Comparison of ENCODE assay signal across 21 cellular contexts in the genomic region with DNA sequence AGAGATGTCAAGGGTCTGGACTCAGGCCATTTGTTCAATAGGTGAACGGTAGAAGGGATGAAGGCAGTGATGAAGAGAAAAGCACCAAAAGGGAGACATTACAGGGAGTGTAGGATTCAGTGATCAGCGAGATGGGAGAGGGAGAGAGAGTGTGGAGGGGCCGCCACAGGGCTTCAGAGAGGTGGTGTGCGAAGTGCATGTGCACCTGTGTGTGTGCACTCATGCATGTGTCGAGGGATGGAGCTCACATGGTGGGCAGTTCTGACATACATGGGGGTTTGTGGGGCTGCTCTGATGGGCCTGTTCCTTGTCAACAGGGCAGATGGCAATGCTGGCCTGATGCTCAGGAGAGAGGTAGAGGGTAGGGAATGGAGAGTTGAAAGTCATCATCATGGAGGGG. TPM values are rescaled to one million over a fixed set of nuclear protein-coding genes. Genes with fewer than 3 reads are reported as not detected.
DNase-seq lines count a peak whose midpoint lies in the region; ATAC-seq lines count a peak whose summit lies in the region.
"Had no signal": no experiment of that assay in that cellular context is flagged by ENCODE, and none has a peak within 500 bp of the region (broad histone marks: within the 10 kb centered on the region; RNA-seq: fewer than 3 reads in every experiment).

No MANE protein-coding gene starts in this region.

- H3K27ac Mint-ChIP-seq in activated naive CD8-positive, alpha-beta T cell treated with anti-CD3 and anti-CD28 coated beads, Interleukin-2, amount 10 ng/mL, durations not matched to agents 7 days and 5 days: peak overlapping the region; percentile 24
- H3K27ac Mint-ChIP-seq in activated naive CD8-positive, alpha-beta T cell treated with anti-CD3 and anti-CD28 coated beads for 36 hours: no peak overlapping the region
- H3K27ac Mint-ChIP-seq in T-helper 17 cell (peak overlapping the region; percentile 65), immature natural killer cell (no peak overlapping the region)
- peak overlapping the region; percentile 15 for H3K27ac Mint-ChIP-seq in stimulated activated memory B cell treated with anti-CD40 and anti-IgM and Interleukin-4, amounts not matched to agents 10 μg/mL and 1 μg/mL and 100 μg/mL, for 72 hours

- intact Hi-C loops in sciatic nerve (cut with DNase I): loop anchor here (5.0 kb wide), 1 partner anchor 95 kb away; no protein-coding TSS in a partner anchor

- no peaks in the 10 kb centered on the region for H3K9me3 Mint-ChIP-seq in activated naive CD8-positive, alpha-beta T cell treated with anti-CD3 and anti-CD28 coated beads, Interleukin-2, amount 10 ng/mL, durations not matched to agents 7 days and 5 days
- H3K9me3 Mint-ChIP-seq in activated naive CD8-positive, alpha-beta T cell treated with anti-CD3 and anti-CD28 coated beads for 36 hours: no peaks in the 10 kb centered on the region
- no peaks in the 10 kb centered on the region for H3K9me3 Mint-ChIP-seq in immature natural killer cell
- H3K9me3 Mint-ChIP-seq in stimulated activated memory B cell treated with anti-CD40 and anti-IgM and Interleukin-4, amounts not matched to agents 10 μg/mL and 1 μg/mL and 100 μg/mL, for 72 hours: no peaks in the 10 kb centered on the region

- POLR2A ChIA-PET in activated naive CD8-positive, alpha-beta T cell treated with anti-CD3 and anti-CD28 coated beads, Interleukin-2, amount 10 ng/mL, durations not matched to agents 7 days and 5 days (lab: Charles Lee): interaction anchor here (2.3 kb wide), 1 partner anchor 56 kb away, joined by 5 read pairs; no protein-coding TSS in a partner anchor

- no peak for DNase-seq in activated naive CD8-positive, alpha-beta T cell treated with anti-CD3 and anti-CD28 coated beads, Interleukin-2, amount 10 ng/mL, durations not matched to agents 7 days and 5 days
- no peak for DNase-seq in activated naive CD8-positive, alpha-beta T cell treated with anti-CD3 and anti-CD28 coated beads for 36 hours
- no peak for DNase-seq in T-helper 17 cell
- DNase-seq in immature natural killer cell: no peak
- DNase-seq in sciatic nerve (ENCODE audit: low spot score): no peak
- DNase-seq: ACHN, Calu3, GF-D8, IMR-90, Karpas-422, NCI-H1417 treated with DMSO at 0.1 percent for 48 hours, NCI-H187 treated with DMSO at 0.1 percent for 48 hours, NCI-H226, NCI-H524, NCI-H82, PC-3 had no signal

- peaks cover 27% of the 10 kb centered on the region for H3K4me1 Mint-ChIP-seq in activated naive CD8-positive, alpha-beta T cell treated with anti-CD3 and anti-CD28 coated beads, Interleukin-2, amount 10 ng/mL, durations not matched to agents 7 days and 5 days
- peaks cover 27% of the 10 kb centered on the region for H3K4me1 Mint-ChIP-seq in activated naive CD8-positive, alpha-beta T cell treated with anti-CD3 and anti-CD28 coated beads for 36 hours
- H3K4me1 Mint-ChIP-seq in T-helper 17 cell: peaks cover 38% of the 10 kb centered on the region
- peaks cover 24 to 30% of the 10 kb centered on the region in 2 donors for H3K4me1 Mint-ChIP-seq in immature natural killer cell
- H3K4me1 Mint-ChIP-seq in stimulated activated memory B cell treated with anti-CD40 and anti-IgM and Interleukin-4, amounts not matched to agents 10 μg/mL and 1 μg/mL and 100 μg/mL, for 72 hours: peaks cover 30% of the 10 kb centered on the region

- H3K36me3 Mint-ChIP-seq in activated naive CD8-positive, alpha-beta T cell treated with anti-CD3 and anti-CD28 coated beads, Interleukin-2, amount 10 ng/mL, durations not matched to agents 7 days and 5 days: peaks cover 3% of the 10 kb centered on the region
- H3K36me3 Mint-ChIP-seq in activated naive CD8-positive, alpha-beta T cell treated with anti-CD3 and anti-CD28 coated beads for 36 hours: no peaks in the 10 kb centered on the region
- H3K36me3 Mint-ChIP-seq in T-helper 17 cell (ENCODE audit: low read depth): peaks cover 7% of the 10 kb centered on the region
- H3K36me3 Mint-ChIP-seq in immature natural killer cell: peaks cover 0 to 7% (median 0%) of the 10 kb centered on the region in 3 donors
- H3K36me3 Mint-ChIP-seq in stimulated activated memory B cell treated with anti-CD40 and anti-IgM and Interleukin-4, amounts not matched to agents 10 μg/mL and 1 μg/mL and 100 μg/mL, for 72 hours: no peaks in the 10 kb centered on the region
- H3K36me3 Mint-ChIP-seq: CD14-positive monocyte had no signal

- ATAC-seq in activated naive CD8-positive, alpha-beta T cell treated with anti-CD3 and anti-CD28 coated beads, Interleukin-2, amount 10 ng/mL, durations not matched to agents 7 days and 5 days (ENCODE audit: low read depth): no peak
- ATAC-seq in T-helper 17 cell (no peak), sciatic nerve (no peak), HG03139 (IDR thresholded peaks at IDR 0.05; ENCODE audit: unreplicated experiment) (no peak)
- ATAC-seq in stimulated activated memory B cell treated with anti-CD40 and anti-IgM and Interleukin-4, amounts not matched to agents 10 μg/mL and 1 μg/mL and 100 μg/mL, for 72 hours: no peak
- ATAC-seq: PC-3 had no signal

- peaks cover 2% of the 10 kb centered on the region for H3K27me3 Mint-ChIP-seq in activated naive CD8-positive, alpha-beta T cell treated with anti-CD3 and anti-CD28 coated beads, Interleukin-2, amount 10 ng/mL, durations not matched to agents 7 days and 5 days
- H3K27me3 Mint-ChIP-seq in activated naive CD8-positive, alpha-beta T cell treated with anti-CD3 and anti-CD28 coated beads for 36 hours: no peaks in the 10 kb centered on the region
- H3K27me3 Mint-ChIP-seq in T-helper 17 cell (no peaks in the 10 kb centered on the region), immature natural killer cell (ENCODE audit: low read depth in 3 of 3) (peaks cover 23 to 33% (median 25%) of the 10 kb centered on the region in 3 donors)
- H3K27me3 Mint-ChIP-seq in stimulated activated memory B cell treated with anti-CD40 and anti-IgM and Interleukin-4, amounts not matched to agents 10 μg/mL and 1 μg/mL and 100 μg/mL, for 72 hours: no peaks in the 10 kb centered on the region

- no peak overlapping the region for H3K4me3 Mint-ChIP-seq in activated naive CD8-positive, alpha-beta T cell treated with anti-CD3 and anti-CD28 coated beads, Interleukin-2, amount 10 ng/mL, durations not matched to agents 7 days and 5 days
- H3K4me3 Mint-ChIP-seq in activated naive CD8-positive, alpha-beta T cell treated with anti-CD3 and anti-CD28 coated beads for 36 hours: no peak overlapping the region
- H3K4me3 Mint-ChIP-seq in T-helper 17 cell (no peak overlapping the region), immature natural killer cell (peak overlapping the region in 3 of 5 donors; percentile 9 to 44 (median 11))
- no peak overlapping the region for H3K4me3 Mint-ChIP-seq in stimulated activated memory B cell treated with anti-CD40 and anti-IgM and Interleukin-4, amounts not matched to agents 10 μg/mL and 1 μg/mL and 100 μg/mL, for 72 hours
- H3K4me3 Mint-ChIP-seq: CD14-positive monocyte had no signal

- H3K9me3 ChIP-seq in T-helper 17 cell (ENCODE audit: control insufficient read depth, low read length, poor library complexity, severe bottlenecking): no peaks in the 10 kb centered on the region

RNA-seq across cellular contexts. Expression of a gene that starts 11.4 kb away (rescaled TPM):
- 1 to 10 TPM; 1.1 to 1.6 TPM for total RNA-seq in activated naive CD8-positive, alpha-beta T cell treated with anti-CD3 and anti-CD28 coated beads, Interleukin-2, amount 10 ng/mL, durations not matched to agents 7 days and 5 days
- under 1 TPM; 0.04 to 0.08 TPM for total RNA-seq in activated naive CD8-positive, alpha-beta T cell treated with anti-CD3 and anti-CD28 coated beads for 36 hours
- total RNA-seq in T-helper 17 cell (1 to 10 TPM; 3.1 to 3.9 TPM), sciatic nerve (43.8 TPM)
- polyA plus RNA-seq in immature natural killer cell: not detected
- total RNA-seq: Calu3, HT-29, IMR-90, MCF 10A, PC-3 had no signal
- polyA plus RNA-seq: CD14-positive monocyte, IMR-90 had no signal

RNA-seq across cellular contexts. Expression of a gene that starts 57.2 kb away (rescaled TPM):
- 10 to 100 TPM; 68.4 to 74.0 TPM for total RNA-seq in activated naive CD8-positive, alpha-beta T cell treated with anti-CD3 and anti-CD28 coated beads, Interleukin-2, amount 10 ng/mL, durations not matched to agents 7 days and 5 days
- total RNA-seq in activated naive CD8-positive, alpha-beta T cell treated with anti-CD3 and anti-CD28 coated beads for 36 hours: 10 to 100 TPM; 16.6 to 17.5 TPM
- total RNA-seq in T-helper 17 cell (100 to 1,000 TPM; 114 to 115 TPM), sciatic nerve (0.85 TPM)
- 10 to 100 TPM; 11.7 to 15.3 (median 12.4) TPM for polyA plus RNA-seq in immature natural killer cell
- total RNA-seq: Calu3, HT-29, MCF 10A, PC-3 had no signal

Comparison
In these comparisons a context has a peak if more than half of its experiments do, and no peak if none do; other contexts are left out.
1. H3K27ac Mint-ChIP-seq: peak in activated naive CD8-positive, alpha-beta T cell treated with anti-CD3 and anti-CD28 coated beads, Interleukin-2, amount 10 ng/mL, durations not matched to agents 7 days and 5 days (single experiment), T-helper 17 cell (single experiment) and stimulated activated memory B cell treated with anti-CD40 and anti-IgM and Interleukin-4, amounts not matched to agents 10 μg/mL and 1 μg/mL and 100 μg/mL, for 72 hours (single experiment); none in activated naive CD8-positive, alpha-beta T cell treated with anti-CD3 and anti-CD28 coated beads for 36 hours (single experiment) and immature natural killer cell (0 of 6).
2. H3K4me3 Mint-ChIP-seq: peak in immature natural killer cell (3 of 5); none in activated naive CD8-positive, alpha-beta T cell treated with anti-CD3 and anti-CD28 coated beads, Interleukin-2, amount 10 ng/mL, durations not matched to agents 7 days and 5 days (single experiment), activated naive CD8-positive, alpha-beta T cell treated with anti-CD3 and anti-CD28 coated beads for 36 hours (single experiment), T-helper 17 cell (single experiment) and stimulated activated memory B cell treated with anti-CD40 and anti-IgM and Interleukin-4, amounts not matched to agents 10 μg/mL and 1 μg/mL and 100 μg/mL, for 72 hours (single experiment).